15 cellular contexts compared by ENCODE assay signal in genomic region chr22:35303029-35303624, GRCh38. TPM values are rescaled to one million over a fixed set of nuclear protein-coding genes. Genes with fewer than 3 reads are reported as not detected.
DNase-seq lines count a peak whose midpoint lies in the region; ATAC-seq and TF ChIP-seq lines count a peak whose summit lies in the region.
"Had no signal": no experiment of that assay in that cellular context is flagged by ENCODE, and none has a peak within 500 bp of the region (broad histone marks: within the 10 kb centered on the region; RNA-seq: fewer than 3 reads in every experiment).

No MANE protein-coding gene starts in this region.

- intact Hi-C loops in aorta (cut with DNase I) = loop anchor here in 1 of 2 donors (5.0 kb wide), 1 partner anchor 1474 kb away; the partner anchor contains the start of gene IFT27

- H3K4me3 ChIP-seq in BLaER1 treated with 17β-estradiol and CSF1 and Interleukin-3, amounts not matched to agents 10 nM and 100 nM = peak overlapping the region in 2 of 10 experiments; percentile 71 to 87; a peak in 1 of 20 replicates
- H3K4me3 ChIP-seq in CD8-positive, alpha-beta memory T cell (ENCODE audit: low read length) = no peak overlapping the region
- H3K4me3 ChIP-seq in choroid plexus epithelial cell (ENCODE audit: low read depth, low read length) (no peak overlapping the region), aorta (ENCODE audit: low read length in 2 of 2) (no peak overlapping the region)
- H3K4me3 ChIP-seq: SJCRH30 had no signal

- peaks cover 0 to 21% (median 6%) of the 10 kb centered on the region in 3 donors for H3K36me3 Mint-ChIP-seq in CD8-positive, alpha-beta memory T cell
- H3K36me3 Mint-ChIP-seq in osteocyte (ENCODE audit: unreplicated experiment) = peaks cover 2% of the 10 kb centered on the region

- H3K27me3 ChIP-seq in BLaER1 treated with 17β-estradiol and CSF1 and Interleukin-3, amounts not matched to agents 10 nM and 100 nM = no peaks in the 10 kb centered on the region
- no peaks in the 10 kb centered on the region for H3K27me3 ChIP-seq in CD8-positive, alpha-beta memory T cell (ENCODE audit: insufficient read depth, low read length, poor library complexity, severe bottlenecking)
- no peaks in the 10 kb centered on the region for H3K27me3 ChIP-seq in aorta (ENCODE audit: control insufficient read depth in 1 of 2, insufficient read depth in 2 of 2, low read length in 1 of 2)
- H3K27me3 ChIP-seq: SJCRH30 had no signal

- H3K36me3 ChIP-seq in BLaER1 treated with 17β-estradiol and CSF1 and Interleukin-3, amounts not matched to agents 10 nM and 100 nM = peaks cover 0 to 15% (median 0%) of the 10 kb centered on the region in 11 experiments; a peak in 6 of 22 replicates
- no peaks in the 10 kb centered on the region for H3K36me3 ChIP-seq in CD8-positive, alpha-beta memory T cell (ENCODE audit: insufficient read depth, low read length)
- no peaks in the 10 kb centered on the region for H3K36me3 ChIP-seq in aorta (ENCODE audit: control insufficient read depth in 1 of 2, insufficient read depth in 2 of 2, low read length in 1 of 2)
- H3K36me3 ChIP-seq: SJCRH30 had no signal

- H3K27ac ChIP-seq in BLaER1 treated with 17β-estradiol and CSF1 and Interleukin-3, amounts not matched to agents 10 nM and 100 nM = peak overlapping the region in 10 of 11 experiments; percentile 56 to 97 (median 88); a peak in 16 of 22 replicates
- no peak overlapping the region for H3K27ac ChIP-seq in CD8-positive, alpha-beta memory T cell (ENCODE audit: low read depth, low read length)
- no peak overlapping the region for H3K27ac ChIP-seq in aorta (ENCODE audit: low read depth in 1 of 2, low read length in 2 of 2)
- H3K27ac ChIP-seq: SJCRH30 had no signal

- CTCF ChIA-PET in CD8-positive, alpha-beta memory T cell (lab: Charles Lee) = no interaction called here

- DNase-seq in CD8-positive, alpha-beta memory T cell = no peak
- DNase-seq in choroid plexus epithelial cell (ENCODE audit: low read depth) (peak; percentile 79), osteocyte (ENCODE audit: extremely low spot score, unreplicated experiment) (peak; percentile 68), NCI-H526 treated with DMSO at 0.1 percent for 48 hours (lab: John Stamatoyannopoulos, UW) (no peak), aorta (no peak), NCI-H345 (lab: John Stamatoyannopoulos, UW) (no peak)
- DNase-seq: activated CD4-positive, alpha-beta T cell treated with anti-CD3 and anti-CD28 coated beads for 48 hours; DND-41; foreskin melanocyte; NCI-H1694 treated with DMSO at 0.1 percent for 48 hours; NCI-H446 treated with DMSO at 0.1 percent for 48 hours; SJCRH30; T1000 had no signal

- H4K20me1 ChIP-seq in BLaER1 treated with 17β-estradiol and CSF1 and Interleukin-3, amounts not matched to agents 10 nM and 100 nM = peaks cover 0 to 53% (median 9%) of the 10 kb centered on the region in 11 experiments; a peak in 11 of 22 replicates

- peaks cover 77 to 92% (median 88%) of the 10 kb centered on the region in 10 experiments for H3K4me1 ChIP-seq in BLaER1 treated with 17β-estradiol and CSF1 and Interleukin-3, amounts not matched to agents 10 nM and 100 nM
- H3K4me1 ChIP-seq in CD8-positive, alpha-beta memory T cell (ENCODE audit: insufficient read depth, low read length) = peaks cover 48% of the 10 kb centered on the region
- H3K4me1 ChIP-seq in aorta (ENCODE audit: control insufficient read depth in 1 of 2, insufficient read depth in 2 of 2, low read length in 2 of 2) = no peaks in the 10 kb centered on the region

- 90% methylated on average over 5 of the region's 5 CpGs for WGBS in aorta, 2 donors

- H3K27me3 Mint-ChIP-seq in CD8-positive, alpha-beta memory T cell = peaks cover 0 to 1% of the 10 kb centered on the region in 2 donors
- H3K27me3 Mint-ChIP-seq in osteocyte (ENCODE audit: unreplicated experiment) = no peaks in the 10 kb centered on the region

- H3K4me3 Mint-ChIP-seq in CD8-positive, alpha-beta memory T cell = peak overlapping the region in 2 of 7 donors; percentile 24 to 83
- H3K4me3 Mint-ChIP-seq in osteocyte (ENCODE audit: unreplicated experiment) = no peak overlapping the region

- POLR2A ChIA-PET in CD8-positive, alpha-beta memory T cell (lab: Charles Lee) = no interaction called here

- H3K9me3 Mint-ChIP-seq in CD8-positive, alpha-beta memory T cell = no peaks in the 10 kb centered on the region
- H3K9me3 Mint-ChIP-seq in osteocyte (ENCODE audit: unreplicated experiment) = no peaks in the 10 kb centered on the region

- TF ChIP-seq CTCF in choroid plexus epithelial cell (conservative IDR thresholded peaks at IDR 0.05; ENCODE audit: low read depth, low read length) (no peak), osteocyte (IDR thresholded peaks at IDR 0.05) (no peak)

- ATAC-seq in aorta (ENCODE audit: low FRiP score) = no peak
- ATAC-seq: left lobe of liver had no signal

- no peaks in the 10 kb centered on the region for H3K9me3 ChIP-seq in BLaER1 treated with 17β-estradiol and CSF1 and Interleukin-3, amounts not matched to agents 10 nM and 100 nM (replicated peaks in 1 of 11)
- no peaks in the 10 kb centered on the region for H3K9me3 ChIP-seq in CD8-positive, alpha-beta memory T cell (ENCODE audit: low read length)
- H3K9me3 ChIP-seq in aorta (ENCODE audit: control insufficient read depth, low read length) = no peaks in the 10 kb centered on the region
- H3K9me3 ChIP-seq: SJCRH30 had no signal

- peak overlapping the region in 5 of 8 donors; percentile 29 to 84 (median 60) for H3K27ac Mint-ChIP-seq in CD8-positive, alpha-beta memory T cell
- no peak overlapping the region for H3K27ac Mint-ChIP-seq in osteocyte (ENCODE audit: unreplicated experiment)

- peak overlapping the region in 6 of 11 experiments; percentile 1 to 97 (median 91); a peak in 7 of 22 replicates for H3K9ac ChIP-seq in BLaER1 treated with 17β-estradiol and CSF1 and Interleukin-3, amounts not matched to agents 10 nM and 100 nM

- peaks cover 53 to 78% (median 57%) of the 10 kb centered on the region in 3 donors for H3K4me1 Mint-ChIP-seq in CD8-positive, alpha-beta memory T cell
- H3K4me1 Mint-ChIP-seq in osteocyte (ENCODE audit: unreplicated experiment) = peaks cover 26% of the 10 kb centered on the region

- peak overlapping the region in 7 of 11 experiments; percentile 85 to 100 (median 96); a peak in 14 of 22 replicates for H3K4me2 ChIP-seq in BLaER1 treated with 17β-estradiol and CSF1 and Interleukin-3, amounts not matched to agents 10 nM and 100 nM

RNA-seq across cellular contexts. Expression of gene TOM1, which starts 3.4 kb away (rescaled TPM):
- 10 to 100 TPM; 15.1 to 17.0 TPM for total RNA-seq in CD8-positive, alpha-beta memory T cell
- polyA plus RNA-seq in CD8-positive, alpha-beta memory T cell = 34.5 TPM
- 55.5 and 57.6 TPM in 2 replicates for total RNA-seq in osteocyte
- 10 to 100 TPM; 49.5 to 50.5 TPM for total RNA-seq in aorta
- polyA plus RNA-seq in aorta = 10 to 100 TPM; 19.8 to 38.5 TPM

RNA-seq across cellular contexts. Expression of gene HMGXB4, which starts 45.8 kb away (rescaled TPM):
- total RNA-seq in CD8-positive, alpha-beta memory T cell = 10 to 100 TPM; 35.4 to 35.9 TPM
- polyA plus RNA-seq in CD8-positive, alpha-beta memory T cell = 13.7 TPM
- total RNA-seq in osteocyte (25.7 and 26.8 TPM in 2 replicates), aorta (10 to 100 TPM; 15.3 to 16.0 TPM)
- 1 to 10 TPM; 7.5 to 9.3 TPM for polyA plus RNA-seq in aorta

Comparison
In these comparisons a context has a peak if more than half of its experiments do, and no peak if none do; other contexts are left out.
1. H3K27ac ChIP-seq: peak in BLaER1 treated with 17β-estradiol and CSF1 and Interleukin-3, amounts not matched to agents 10 nM and 100 nM (10 of 11); none in CD8-positive, alpha-beta memory T cell (single experiment) and aorta (0 of 2).
2. DNase-seq: peak in choroid plexus epithelial cell (single experiment) and osteocyte (single experiment); none in CD8-positive, alpha-beta memory T cell (0 of 5), NCI-H526 treated with DMSO at 0.1 percent for 48 hours (single experiment), aorta (0 of 2) and NCI-H345 (single experiment).